Comparison of ENCODE assay signal across 28 cellular contexts in the genomic region with DNA sequence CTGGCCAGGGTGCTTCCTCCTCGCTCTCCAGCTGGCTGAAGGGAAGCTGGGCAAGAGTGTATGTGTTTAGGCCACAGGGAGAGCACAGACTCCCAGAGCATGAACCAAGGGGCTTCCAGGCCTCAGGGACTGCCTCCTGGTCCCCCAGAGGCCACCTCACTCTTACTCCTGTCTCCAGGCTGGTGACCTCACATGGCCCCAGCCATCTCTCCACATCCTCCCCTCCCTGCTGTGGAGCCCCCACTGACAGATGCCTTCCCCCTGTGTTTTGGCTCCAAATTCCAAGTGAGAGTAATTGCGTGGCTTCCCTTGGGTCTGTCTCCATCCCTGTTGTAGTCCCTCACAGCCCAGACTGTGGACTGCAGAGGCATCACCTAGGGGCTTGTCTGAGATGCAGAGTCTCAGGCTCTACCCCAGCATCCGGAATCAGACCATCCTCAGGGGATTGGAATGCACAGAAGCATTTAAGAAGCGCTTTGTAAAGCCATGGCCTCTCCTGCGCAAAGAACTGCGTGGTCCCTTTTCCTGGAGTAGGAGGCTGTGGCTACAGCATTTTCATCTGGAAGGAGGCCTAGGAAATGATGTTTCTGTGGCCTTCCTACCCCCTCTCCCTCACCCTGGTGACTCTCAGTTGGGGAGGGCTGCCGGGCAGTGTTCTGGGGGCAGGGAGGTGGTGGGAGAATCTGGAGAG.
A peak's percentile ranks its signal among the peaks of the same experiment; 100 is the strongest.
DNase-seq lines count a peak whose midpoint lies in the region; ATAC-seq and TF ChIP-seq lines count a peak whose summit lies in the region.
"Had no signal": no experiment of that assay in that cellular context is flagged by ENCODE, and none has a peak within 500 bp of the region (broad histone marks: within the 10 kb centered on the region; RNA-seq: fewer than 3 reads in every experiment).

No MANE protein-coding gene starts in this region.

- H2BK5ac ChIP-seq in mesendoderm (ENCODE audit: low read length): no peak overlapping the region

- H3K56ac ChIP-seq in mesendoderm (ENCODE audit: low read length): peak overlapping the region; percentile 44

- peaks cover 60% of the 10 kb centered on the region for H3K36me3 Mint-ChIP-seq in brain
- H3K36me3 Mint-ChIP-seq in stimulated activated effector memory CD8-positive, alpha-beta T cell treated with anti-CD3 and anti-CD28 coated beads, Interleukin-12 subunit alpha, Interleukin-12 subunit beta, amount 100 ng/mL, for 72 hours: peaks cover 23% of the 10 kb centered on the region
- H3K36me3 Mint-ChIP-seq: activated CD8-positive, alpha-beta memory T cell treated with anti-CD3 and anti-CD28 coated beads, Interleukin-2, amount 10 ng/mL, durations not matched to agents 7 days and 5 days had no signal

- H3K27me3 Mint-ChIP-seq in brain: no peaks in the 10 kb centered on the region
- H3K27me3 Mint-ChIP-seq: activated CD8-positive, alpha-beta memory T cell treated with anti-CD3 and anti-CD28 coated beads, Interleukin-2, amount 10 ng/mL, durations not matched to agents 7 days and 5 days; activated naive CD8-positive, alpha-beta T cell treated with anti-CD3 and anti-CD28 coated beads for 36 hours; CD4-positive, alpha-beta memory T cell; naive B cell had no signal

- H3K4me1 ChIP-seq in mesendoderm (ENCODE audit: control insufficient read depth, low read depth, low read length): peaks cover 9% of the 10 kb centered on the region
- H3K4me1 ChIP-seq: gastrocnemius medialis, pancreas, SJCRH30 had no signal

- no peak overlapping the region for H4K8ac ChIP-seq in mesendoderm (ENCODE audit: low read depth, low read length)

- H3K27ac Mint-ChIP-seq in brain: peak overlapping the region in 4 of 5 experiments; percentile 29 to 70 (median 53)
- H3K27ac Mint-ChIP-seq in stimulated activated effector memory CD8-positive, alpha-beta T cell treated with anti-CD3 and anti-CD28 coated beads, Interleukin-12 subunit alpha, Interleukin-12 subunit beta, amount 100 ng/mL, for 72 hours: peak overlapping the region; percentile 44
- H3K27ac Mint-ChIP-seq: activated CD8-positive, alpha-beta memory T cell treated with anti-CD3 and anti-CD28 coated beads, Interleukin-2, amount 10 ng/mL, durations not matched to agents 7 days and 5 days; activated naive CD8-positive, alpha-beta T cell treated with anti-CD3 and anti-CD28 coated beads for 36 hours; T-helper 1 cell treated with Interleukin-12 subunit alpha and Interleukin-12 subunit beta and Interleukin-4 antibody, amounts not matched to agents 30 μg/mL and 1 μg/mL, for 36 hours had no signal

- H3K4ac ChIP-seq in mesendoderm (ENCODE audit: low read depth, low read length): no peak overlapping the region

- no peaks in the 10 kb centered on the region for H3K9me3 Mint-ChIP-seq in brain
- no peaks in the 10 kb centered on the region for H3K9me3 Mint-ChIP-seq in stimulated activated effector memory CD8-positive, alpha-beta T cell treated with anti-CD3 and anti-CD28 coated beads, Interleukin-12 subunit alpha, Interleukin-12 subunit beta, amount 100 ng/mL, for 72 hours
- H3K9me3 Mint-ChIP-seq: activated naive CD8-positive, alpha-beta T cell treated with anti-CD3 and anti-CD28 coated beads for 36 hours; CD4-positive, alpha-beta memory T cell; naive B cell; T-helper 1 cell treated with Interleukin-12 subunit alpha and Interleukin-12 subunit beta and Interleukin-4 antibody, amounts not matched to agents 30 μg/mL and 1 μg/mL, for 36 hours had no signal

- peak overlapping the region; percentile 17 for H3K27ac ChIP-seq in mesendoderm (ENCODE audit: low read depth, low read length)
- H3K27ac ChIP-seq: 22Rv1, esophagus squamous epithelium, gastrocnemius medialis, pancreas, SJCRH30 had no signal

- H3K9ac ChIP-seq in mesendoderm (ENCODE audit: low read length): no peak overlapping the region

- peaks cover 5% of the 10 kb centered on the region for H3K79me1 ChIP-seq in mesendoderm (ENCODE audit: low read length)

- no peak overlapping the region for H3K18ac ChIP-seq in mesendoderm (ENCODE audit: low read length)

- no peaks in the 10 kb centered on the region for H3K36me3 ChIP-seq in mesendoderm (ENCODE audit: control insufficient read depth, insufficient read depth, low read length)
- H3K36me3 ChIP-seq: pancreas had no signal

- H3K4me3 Mint-ChIP-seq in brain: no peak overlapping the region
- H3K4me3 Mint-ChIP-seq in stimulated activated effector memory CD8-positive, alpha-beta T cell treated with anti-CD3 and anti-CD28 coated beads, Interleukin-12 subunit alpha, Interleukin-12 subunit beta, amount 100 ng/mL, for 72 hours: no peak overlapping the region
- H3K4me3 Mint-ChIP-seq: activated CD8-positive, alpha-beta memory T cell treated with anti-CD3 and anti-CD28 coated beads, Interleukin-2, amount 10 ng/mL, durations not matched to agents 7 days and 5 days; activated naive CD8-positive, alpha-beta T cell treated with anti-CD3 and anti-CD28 coated beads for 36 hours; T-helper 1 cell treated with Interleukin-12 subunit alpha and Interleukin-12 subunit beta and Interleukin-4 antibody, amounts not matched to agents 30 μg/mL and 1 μg/mL, for 36 hours had no signal

- WGBS in mesendoderm (ENCODE audit: extremely low coverage, insufficient coverage, low lambda C conversion rate): no CpG with 5 or more reads among the region's 7 CpGs

- no peak overlapping the region for H2BK15ac ChIP-seq in mesendoderm (replicated peaks; ENCODE audit: low read depth)

- no peak overlapping the region for H2AK5ac ChIP-seq in mesendoderm (ENCODE audit: low read length)

- no peak for TF ChIP-seq CTCF in brain (conservative IDR thresholded peaks at IDR 0.05)

- no peak overlapping the region for H2BK120ac ChIP-seq in mesendoderm (ENCODE audit: low read depth, low read length)

- H3K27me3 ChIP-seq in mesendoderm (ENCODE audit: insufficient read depth, low read length, poor library complexity): no peaks in the 10 kb centered on the region
- H3K27me3 ChIP-seq: esophagus squamous epithelium, gastrocnemius medialis, pancreas, SJCRH30 had no signal

- peak; percentile 5 for DNase-seq in NCI-H82 (lab: John Stamatoyannopoulos, UW)
- no peak for DNase-seq in NCI-H82 treated with DMSO at 0.1 percent for 48 hours (lab: John Stamatoyannopoulos, UW; ENCODE audit: unreplicated experiment)
- DNase-seq in mesendoderm: peak; percentile 68
- DNase-seq in stimulated activated effector memory CD8-positive, alpha-beta T cell treated with anti-CD3 and anti-CD28 coated beads, Interleukin-12 subunit alpha, Interleukin-12 subunit beta, amount 100 ng/mL, for 72 hours (ENCODE audit: low spot score in 2 of 2): no peak
- no peak for DNase-seq in DMS114 treated with DMSO at 0.1 percent for 48 hours (lab: John Stamatoyannopoulos, UW; ENCODE audit: unreplicated experiment)
- no peak for DNase-seq in activated CD4-positive, CD25-positive, alpha-beta regulatory T cell (lab: John Stamatoyannopoulos, UW)
- DNase-seq in NCI-H526 treated with DMSO at 0.1 percent for 48 hours (lab: John Stamatoyannopoulos, UW): no peak
- DNase-seq: activated CD4-positive, alpha-beta T cell treated with anti-CD3 and anti-CD28 coated beads for 48 hours; activated CD8-positive, alpha-beta memory T cell treated with anti-CD3 and anti-CD28 coated beads, Interleukin-2, amount 10 ng/mL, durations not matched to agents 7 days and 5 days; activated naive CD8-positive, alpha-beta T cell treated with anti-CD3 and anti-CD28 coated beads for 36 hours; CD4-positive, alpha-beta memory T cell; effector CD8-positive, alpha-beta T cell; esophagus squamous epithelium; gastrocnemius medialis; Kasumi-1; kidney; mammary epithelial cell; naive B cell; NCI-H1048; NCI-H187; NCI-H774; pancreas; PC-3; SJCRH30 had no signal

- no peak overlapping the region for H3K4me3 ChIP-seq in mesendoderm (ENCODE audit: low read length)
- H3K4me3 ChIP-seq: esophagus squamous epithelium, gastrocnemius medialis, pancreas, SJCRH30 had no signal

- no peak for ATAC-seq in stimulated activated effector memory CD8-positive, alpha-beta T cell treated with anti-CD3 and anti-CD28 coated beads, Interleukin-12 subunit alpha, Interleukin-12 subunit beta, amount 100 ng/mL, for 72 hours
- ATAC-seq: activated CD8-positive, alpha-beta memory T cell treated with anti-CD3 and anti-CD28 coated beads, Interleukin-2, amount 10 ng/mL, durations not matched to agents 7 days and 5 days; gastrocnemius medialis; HCT116; PC-3 had no signal

- H3K4me1 Mint-ChIP-seq in brain: peaks cover 35% of the 10 kb centered on the region
- peaks cover 14% of the 10 kb centered on the region for H3K4me1 Mint-ChIP-seq in stimulated activated effector memory CD8-positive, alpha-beta T cell treated with anti-CD3 and anti-CD28 coated beads, Interleukin-12 subunit alpha, Interleukin-12 subunit beta, amount 100 ng/mL, for 72 hours

- H3K79me2 ChIP-seq in mesendoderm (ENCODE audit: control insufficient read depth, insufficient read depth, low read length): no peaks in the 10 kb centered on the region

- H4K5ac ChIP-seq in mesendoderm (ENCODE audit: low read length): no peak overlapping the region

- no peak overlapping the region for H3K4me2 ChIP-seq in mesendoderm (ENCODE audit: low read length)

- peak overlapping the region; percentile 1 for H3K23ac ChIP-seq in mesendoderm (ENCODE audit: low read length)

Comparison
In these comparisons a context has a peak if more than half of its experiments do, and no peak if none do; other contexts are left out.
1. DNase-seq: peak in NCI-H82 (single experiment) and mesendoderm (single experiment); none in NCI-H82 treated with DMSO at 0.1 percent for 48 hours (single experiment), stimulated activated effector memory CD8-positive, alpha-beta T cell treated with anti-CD3 and anti-CD28 coated beads, Interleukin-12 subunit alpha, Interleukin-12 subunit beta, amount 100 ng/mL, for 72 hours (0 of 2), DMS114 treated with DMSO at 0.1 percent for 48 hours (single experiment), activated CD4-positive, CD25-positive, alpha-beta regulatory T cell (0 of 4) and NCI-H526 treated with DMSO at 0.1 percent for 48 hours (single experiment).